Comparison of ENCODE assay signal across 8 cellular contexts in the genomic region with DNA sequence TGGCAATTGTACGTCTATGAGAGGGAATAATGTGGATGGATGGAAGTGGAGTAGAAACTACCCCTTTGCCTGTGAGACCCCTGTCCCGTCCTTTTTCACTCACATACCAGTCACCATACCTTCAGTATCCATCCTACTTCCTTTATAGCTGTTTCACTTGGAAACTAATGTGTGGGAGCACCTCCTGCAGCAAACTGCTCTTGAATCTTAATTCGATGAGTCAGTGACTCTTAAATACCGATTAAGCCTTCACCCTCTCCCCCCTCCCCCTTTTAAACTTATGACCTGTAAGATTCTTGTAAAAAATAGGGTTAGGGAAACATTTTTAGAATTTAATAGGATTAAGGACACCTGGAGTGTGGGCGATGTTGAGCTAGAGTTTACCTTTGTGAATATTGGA. TPM values are rescaled to one million over a fixed set of nuclear protein-coding genes. Genes with fewer than 3 reads are reported as not detected.
DNase-seq lines count a peak whose midpoint lies in the region; ATAC-seq lines count a peak whose summit lies in the region.

No MANE protein-coding gene starts in this region.

- 0% methylated on average over 3 of the region's 5 CpGs for WGBS in ectodermal cell, 2 experiments

- H3K36me3 Mint-ChIP-seq in activated CD4-positive, alpha-beta T cell treated with anti-CD3 and anti-CD28 coated beads, Interleukin-2, amount 10 ng/mL, durations not matched to agents 24 days and 14 days (ENCODE audit: low read depth) = peaks cover 3% of the 10 kb centered on the region

- H3K9me3 ChIP-seq in SJCRH30 (replicated peaks) (no peaks in the 10 kb centered on the region), ectodermal cell (ENCODE audit: control insufficient read depth, low read length) (no peaks in the 10 kb centered on the region)

- H3K27me3 Mint-ChIP-seq in activated CD4-positive, alpha-beta T cell treated with anti-CD3 and anti-CD28 coated beads, Interleukin-2, amount 10 ng/mL, durations not matched to agents 24 days and 14 days = peaks cover 62% of the 10 kb centered on the region

- H3K36me3 ChIP-seq in SJCRH30 = no peaks in the 10 kb centered on the region
- H3K36me3 ChIP-seq in ectodermal cell (ENCODE audit: control insufficient read depth, insufficient read depth, low read length) = no peaks in the 10 kb centered on the region

- peaks cover 30% of the 10 kb centered on the region for H3K4me1 ChIP-seq in SJCRH30
- H3K4me1 ChIP-seq in ectodermal cell (ENCODE audit: control insufficient read depth, insufficient read depth, low read length) = peaks cover 11% of the 10 kb centered on the region

- no peaks in the 10 kb centered on the region for H3K9me3 Mint-ChIP-seq in activated CD4-positive, alpha-beta T cell treated with anti-CD3 and anti-CD28 coated beads, Interleukin-2, amount 10 ng/mL, durations not matched to agents 24 days and 14 days

- peak overlapping the region; percentile 82 for H3K4me3 Mint-ChIP-seq in activated CD4-positive, alpha-beta T cell treated with anti-CD3 and anti-CD28 coated beads, Interleukin-2, amount 10 ng/mL, durations not matched to agents 24 days and 14 days

- H3K4me3 ChIP-seq in SJCRH30 (peak overlapping the region; percentile 89), ectodermal cell (ENCODE audit: insufficient read depth, low read depth, low read length) (peak overlapping the region; percentile 81)

- no peak for DNase-seq in activated CD4-positive, alpha-beta T cell treated with anti-CD3 and anti-CD28 coated beads, Interleukin-2, amount 10 ng/mL, durations not matched to agents 24 days and 14 days
- no peak for DNase-seq in activated CD4-positive, alpha-beta T cell treated with anti-CD3 and anti-CD28 coated beads for 1 hour
- DNase-seq in SJCRH30 (no peak), myocyte (ENCODE audit: low read depth) (peak; percentile 33)

- H3K27ac ChIP-seq in SJCRH30 (peak overlapping the region; percentile 96), ectodermal cell (ENCODE audit: insufficient read depth, low read depth, low read length, poor library complexity, severe bottlenecking) (peak overlapping the region; percentile 68)

- intact Hi-C loops in activated CD4-positive, alpha-beta T cell treated with anti-CD3 and anti-CD28 coated beads, Interleukin-2, amount 10 ng/mL, durations not matched to agents 24 days and 14 days (cut with micrococcal nuclease) = loop anchor here (10.0 kb wide), 1 partner anchor 179 kb away; no protein-coding TSS in a partner anchor

- ATAC-seq in GM21825 (IDR thresholded peaks at IDR 0.05; ENCODE audit: unreplicated experiment) = no peak
- no peak for ATAC-seq in HG02623 (IDR thresholded peaks at IDR 0.05; ENCODE audit: unreplicated experiment)
- ATAC-seq in GM18858 (IDR thresholded peaks at IDR 0.05; ENCODE audit: unreplicated experiment) = no peak

- H3K27me3 ChIP-seq in SJCRH30 (no peaks in the 10 kb centered on the region), ectodermal cell (ENCODE audit: control insufficient read depth, insufficient read depth, low read length, poor library complexity, severe bottlenecking) (no peaks in the 10 kb centered on the region)

- peaks cover 20% of the 10 kb centered on the region for H3K4me1 Mint-ChIP-seq in activated CD4-positive, alpha-beta T cell treated with anti-CD3 and anti-CD28 coated beads, Interleukin-2, amount 10 ng/mL, durations not matched to agents 24 days and 14 days

- peak overlapping the region; percentile 18 for H3K27ac Mint-ChIP-seq in activated CD4-positive, alpha-beta T cell treated with anti-CD3 and anti-CD28 coated beads, Interleukin-2, amount 10 ng/mL, durations not matched to agents 24 days and 14 days

RNA-seq across cellular contexts. Expression of gene SPRED1, which starts 0.8 kb away (rescaled TPM):
- 0.44 and 0.71 TPM in 2 replicates for total RNA-seq in activated CD4-positive, alpha-beta T cell treated with anti-CD3 and anti-CD28 coated beads, Interleukin-2, amount 10 ng/mL, durations not matched to agents 24 days and 14 days
- 31.9 and 35.1 TPM in 2 replicates for total RNA-seq in SJCRH30 (2014; rRNA removed; shearing (Covaris generic))
- 25.5 TPM for polyA plus RNA-seq in ectodermal cell (2013, experiment 1 of 4)
- 32.2 TPM for polyA plus RNA-seq in ectodermal cell (2013, experiment 2 of 4)
- 27.4 TPM for polyA plus RNA-seq in ectodermal cell (2013, experiment 3 of 4)
- 34.0 TPM for polyA plus RNA-seq in ectodermal cell (2013, experiment 4 of 4)
- total RNA-seq in myocyte = 25.8 and 36.4 TPM in 2 replicates
- 8.3 TPM for polyA plus RNA-seq in myocyte (2012)

Comparison
In these comparisons a context has a peak if more than half of its experiments do, and no peak if none do; other contexts are left out.
1. RNA of gene SPRED1, which starts 0.8 kb away (total RNA-seq): 31.9 to 35.1 TPM in SJCRH30 and 25.8 to 36.4 TPM in myocyte; 0.44 to 0.71 TPM in activated CD4-positive, alpha-beta T cell treated with anti-CD3 and anti-CD28 coated beads, Interleukin-2, amount 10 ng/mL, durations not matched to agents 24 days and 14 days; every median in the first group is over 10 times any median in the second.